Comparison of ENCODE assay signal across 10 cellular contexts in genomic region chr2:197254776-197255521, GRCh38. TPM values are rescaled to one million over a fixed set of nuclear protein-coding genes. Genes with fewer than 3 reads are reported as not detected.
A peak's percentile ranks its signal among the peaks of the same experiment; 100 is the strongest.
DNase-seq lines count a peak whose midpoint lies in the region; ATAC-seq and TF ChIP-seq lines count a peak whose summit lies in the region.
"Had no signal": no experiment of that assay in that cellular context is flagged by ENCODE, and none has a peak within 500 bp of the region (broad histone marks: within the 10 kb centered on the region; RNA-seq: fewer than 3 reads in every experiment).

No MANE protein-coding gene starts in this region.

- H3K36me3 ChIP-seq in osteoblast (ENCODE audit: insufficient read depth, low read length) = no peaks in the 10 kb centered on the region

- H3K9me3 ChIP-seq in osteoblast (ENCODE audit: low read depth, low read length) = no peaks in the 10 kb centered on the region
- H3K9me3 ChIP-seq: A549 had no signal

- H3K27me3 ChIP-seq in osteoblast (ENCODE audit: insufficient read depth, low read length) = no peaks in the 10 kb centered on the region

- no peaks in the 10 kb centered on the region for H4K20me1 ChIP-seq in osteoblast (ENCODE audit: insufficient read depth, low read length)

- H3K4me1 Mint-ChIP-seq in WTC11 = peaks cover 4% of the 10 kb centered on the region; the same call in 1 of the 2 replicates

- peaks cover 4% of the 10 kb centered on the region for H3K79me2 ChIP-seq in osteoblast (ENCODE audit: insufficient read depth, low read length)

- H3K27ac Mint-ChIP-seq in WTC11 = no peak overlapping the region

- peak overlapping the region; percentile 86 for H2AFZ ChIP-seq in osteoblast (ENCODE audit: low read length)

- H3K9me3 Mint-ChIP-seq in WTC11 = no peaks in the 10 kb centered on the region

- H3K4me2 ChIP-seq in osteoblast (ENCODE audit: insufficient read depth, low read length) = peak overlapping the region; percentile 77
- H3K4me2 ChIP-seq: A549 had no signal

- TF ChIP-seq CTCF in WTC11 (IDR thresholded peaks at IDR 0.05) (no peak), osteoblast (IDR thresholded peaks at IDR 0.05; ENCODE audit: extremely low read depth, low read depth, low read length) (no peak)

- no peaks in the 10 kb centered on the region for H3K36me3 Mint-ChIP-seq in WTC11

- peak overlapping the region; percentile 48 for H3K4me3 ChIP-seq in osteoblast (ENCODE audit: insufficient read depth, low read length)
- H3K4me3 ChIP-seq: A549 had no signal

- H3K27me3 Mint-ChIP-seq in WTC11 (ENCODE audit: low read depth) = peaks cover 2% of the 10 kb centered on the region; the same call in 1 of the 2 replicates

- POLR2A ChIA-PET in WTC11 (lab: Charles Lee) = interaction anchor here (0.6 kb wide), 2 partner anchors 143 to 151 kb away, joined by 3 read pairs; no protein-coding TSS in a partner anchor

- no peak overlapping the region for H3K4me3 Mint-ChIP-seq in WTC11

- peak; percentile 28 for ATAC-seq in HG02870 (IDR thresholded peaks at IDR 0.05; ENCODE audit: unreplicated experiment)
- ATAC-seq in WTC11 = peak; percentile 18; the same call in 1 of the 2 replicates
- ATAC-seq: Panc1 had no signal

- CTCF ChIA-PET in WTC11 (lab: Charles Lee) = interaction anchor here (1.1 kb wide), 1 partner anchor 87 kb away, joined by 3 read pairs; no protein-coding TSS in a partner anchor

- DNase-seq in NCI-H1417 (lab: John Stamatoyannopoulos, UW) (peak in 2 of 3 experiments; percentile 3 to 5), NCI-H1417 treated with DMSO at 0.1 percent for 48 hours (lab: John Stamatoyannopoulos, UW) (no peak), WTC11 (ENCODE audit: low spot score) (no peak), osteoblast (ENCODE audit: insufficient read length, low spot score, missing footprints) (no peak), NCI-H526 treated with DMSO at 0.1 percent for 48 hours (lab: John Stamatoyannopoulos, UW) (no peak), GM19240 (ENCODE audit: insufficient read length, low spot score) (no peak)
- no peak for DNase-seq in activated CD4-positive, CD25-positive, alpha-beta regulatory T cell (lab: John Stamatoyannopoulos, UW)

- peak overlapping the region; percentile 66 for H3K27ac ChIP-seq in osteoblast (ENCODE audit: low read depth, low read length)
- H3K27ac ChIP-seq: A549 had no signal

- peaks cover 31% of the 10 kb centered on the region for H3K4me1 ChIP-seq in osteoblast (ENCODE audit: insufficient read depth, low read length)
- H3K4me1 ChIP-seq: A549 had no signal

TF ChIP-seq in WTC11, 78 proteins besides CTCF, POLR2A, EP300 and RAD21:
- TF ChIP-seq MYBL2 (CRISPR knock-in tag; IDR thresholded peaks at IDR 0.05) (no peak), MXD4 (CRISPR knock-in tag; IDR thresholded peaks at IDR 0.05; ENCODE audit: borderline replicate concordance) (no peak), ZNF671 (CRISPR knock-in tag; IDR thresholded peaks at IDR 0.05) (no peak), PRRX2 (CRISPR knock-in tag; IDR thresholded peaks at IDR 0.05) (no peak), CREM (CRISPR knock-in tag; IDR thresholded peaks at IDR 0.05) (no peak), SOX15 (CRISPR knock-in tag; IDR thresholded peaks at IDR 0.05) (no peak), IRF2 (CRISPR knock-in tag; IDR thresholded peaks at IDR 0.05; ENCODE audit: borderline replicate concordance, low read depth) (no peak), ZNF396 (CRISPR knock-in tag; IDR thresholded peaks at IDR 0.05; ENCODE audit: borderline replicate concordance) (no peak), ZNF423 (CRISPR knock-in tag; IDR thresholded peaks at IDR 0.05) (no peak)
- TF ChIP-seq, protein P1, sequence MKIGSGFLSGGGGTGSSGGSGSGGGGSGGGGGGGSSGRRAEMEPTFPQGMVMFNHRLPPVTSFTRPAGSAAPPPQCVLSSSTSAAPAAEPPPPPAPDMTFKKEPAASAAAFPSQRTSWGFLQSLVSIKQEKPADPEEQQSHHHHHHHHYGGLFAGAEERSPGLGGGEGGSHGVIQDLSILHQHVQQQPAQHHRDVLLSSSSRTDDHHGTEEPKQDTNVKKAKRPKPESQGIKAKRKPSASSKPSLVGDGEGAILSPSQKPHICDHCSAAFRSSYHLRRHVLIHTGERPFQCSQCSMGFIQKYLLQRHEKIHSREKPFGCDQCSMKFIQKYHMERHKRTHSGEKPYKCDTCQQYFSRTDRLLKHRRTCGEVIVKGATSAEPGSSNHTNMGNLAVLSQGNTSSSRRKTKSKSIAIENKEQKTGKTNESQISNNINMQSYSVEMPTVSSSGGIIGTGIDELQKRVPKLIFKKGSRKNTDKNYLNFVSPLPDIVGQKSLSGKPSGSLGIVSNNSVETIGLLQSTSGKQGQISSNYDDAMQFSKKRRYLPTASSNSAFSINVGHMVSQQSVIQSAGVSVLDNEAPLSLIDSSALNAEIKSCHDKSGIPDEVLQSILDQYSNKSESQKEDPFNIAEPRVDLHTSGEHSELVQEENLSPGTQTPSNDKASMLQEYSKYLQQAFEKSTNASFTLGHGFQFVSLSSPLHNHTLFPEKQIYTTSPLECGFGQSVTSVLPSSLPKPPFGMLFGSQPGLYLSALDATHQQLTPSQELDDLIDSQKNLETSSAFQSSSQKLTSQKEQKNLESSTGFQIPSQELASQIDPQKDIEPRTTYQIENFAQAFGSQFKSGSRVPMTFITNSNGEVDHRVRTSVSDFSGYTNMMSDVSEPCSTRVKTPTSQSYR (CRISPR knock-in tag; IDR thresholded peaks at IDR 0.05) = no peak
- TF ChIP-seq, protein P2, sequence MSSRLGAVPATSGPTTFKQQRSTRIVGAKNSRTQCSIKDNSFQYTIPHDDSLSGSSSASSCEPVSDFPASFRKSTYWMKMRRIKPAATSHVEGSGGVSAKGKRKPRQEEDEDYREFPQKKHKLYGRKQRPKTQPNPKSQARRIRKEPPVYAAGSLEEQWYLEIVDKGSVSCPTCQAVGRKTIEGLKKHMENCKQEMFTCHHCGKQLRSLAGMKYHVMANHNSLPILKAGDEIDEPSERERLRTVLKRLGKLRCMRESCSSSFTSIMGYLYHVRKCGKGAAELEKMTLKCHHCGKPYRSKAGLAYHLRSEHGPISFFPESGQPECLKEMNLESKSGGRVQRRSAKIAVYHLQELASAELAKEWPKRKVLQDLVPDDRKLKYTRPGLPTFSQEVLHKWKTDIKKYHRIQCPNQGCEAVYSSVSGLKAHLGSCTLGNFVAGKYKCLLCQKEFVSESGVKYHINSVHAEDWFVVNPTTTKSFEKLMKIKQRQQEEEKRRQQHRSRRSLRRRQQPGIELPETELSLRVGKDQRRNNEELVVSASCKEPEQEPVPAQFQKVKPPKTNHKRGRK (CRISPR knock-in tag; IDR thresholded peaks at IDR 0.05; ENCODE audit: borderline replicate concordance) = no peak

RNA-seq across cellular contexts. Expression of gene ANKRD44, which starts 55.6 kb away (rescaled TPM):
- total RNA-seq in WTC11 (2021) (0.68 to 0.85 TPM (median 0.71 TPM) in 3 replicates), osteoblast (44.5 and 56.3 TPM in 2 replicates)

Comparison
In these comparisons a context has a peak if more than half of its experiments do, and no peak if none do; other contexts are left out.
1. DNase-seq: peak in NCI-H1417 (2 of 3); none in NCI-H1417 treated with DMSO at 0.1 percent for 48 hours (single experiment), WTC11 (single experiment), osteoblast (single experiment), NCI-H526 treated with DMSO at 0.1 percent for 48 hours (single experiment), GM19240 (single experiment) and activated CD4-positive, CD25-positive, alpha-beta regulatory T cell (0 of 4).
2. RNA of gene ANKRD44, which starts 55.6 kb away (total RNA-seq): 44.5 to 56.3 TPM in osteoblast; 0.68 to 0.85 TPM in WTC11; every median in the first group is over 10 times any median in the second.